In the genomic region with DNA sequence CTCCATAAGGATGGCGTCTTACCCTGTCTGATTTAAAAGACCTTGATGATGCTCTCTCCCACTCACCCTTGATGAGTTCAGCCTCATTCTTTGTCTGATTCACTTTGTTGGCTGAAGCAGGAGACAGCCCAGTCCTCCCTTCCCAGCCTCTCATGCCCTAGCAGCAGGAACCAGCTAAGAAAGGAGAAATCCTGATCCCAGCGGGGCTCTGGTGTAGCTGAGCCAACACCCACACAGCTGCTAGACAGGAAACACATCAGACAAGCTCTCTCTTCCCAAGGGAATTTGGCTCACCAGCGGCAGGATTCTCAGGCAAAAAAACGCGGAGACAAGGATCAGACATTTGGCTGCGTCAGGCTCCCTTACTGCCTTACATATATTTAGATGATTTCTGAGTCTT, we compare ENCODE assay signal across 12 cellular contexts.
DNase-seq lines count a peak whose midpoint lies in the region; ATAC-seq and TF ChIP-seq lines count a peak whose summit lies in the region.
"Had no signal": no experiment of that assay in that cellular context is flagged by ENCODE, and none has a peak within 500 bp of the region (broad histone marks: within the 10 kb centered on the region; RNA-seq: fewer than 3 reads in every experiment).

No MANE protein-coding gene starts in this region.

- no peak overlapping the region for H3K4me3 ChIP-seq in fibroblast of the aortic adventitia (ENCODE audit: low read depth, low read length)

- DNase-seq in D341Med (ENCODE audit: low spot score) = peak; percentile 88
- DNase-seq in NCI-H69 (lab: John Stamatoyannopoulos, UW) = peak; percentile 72
- DNase-seq in fibroblast of the aortic adventitia (ENCODE audit: low read depth) = peak; percentile 93
- no peak for DNase-seq in omental fat pad (ENCODE audit: low spot score)
- DNase-seq in activated CD4-positive, alpha-beta T cell treated with anti-CD3 and anti-CD28 coated beads, Interleukin-2, amount 50 U/mL, for 4 hours = no peak
- DNase-seq: activated B cell treated with CpG ODN at 0.5 μM for 24 hours; DND-41; NCI-H2081 treated with DMSO at 0.1 percent for 48 hours; stimulated activated naive CD4-positive, alpha-beta T cell had no signal

- ATAC-seq in omental fat pad (ENCODE audit: low FRiP score) (peak; percentile 37), HG03045 (IDR thresholded peaks at IDR 0.05; ENCODE audit: unreplicated experiment) (no peak), GM21723 (IDR thresholded peaks at IDR 0.05; ENCODE audit: unreplicated experiment) (no peak), HG03342 (IDR thresholded peaks at IDR 0.05; ENCODE audit: unreplicated experiment) (no peak)

- no peak for TF ChIP-seq CTCF in fibroblast of the aortic adventitia (IDR thresholded peaks at IDR 0.05; ENCODE audit: insufficient read depth, low read length)
- no peak for TF ChIP-seq CTCF in omental fat pad (IDR thresholded peaks at IDR 0.05)

Comparison
In these comparisons a context has a peak if more than half of its experiments do, and no peak if none do; other contexts are left out.
1. DNase-seq: peak in D341Med (single experiment), NCI-H69 (single experiment) and fibroblast of the aortic adventitia (single experiment); none in omental fat pad (single experiment) and activated CD4-positive, alpha-beta T cell treated with anti-CD3 and anti-CD28 coated beads, Interleukin-2, amount 50 U/mL, for 4 hours (0 of 2).